Comparison of ENCODE assay signal across 31 cellular contexts in the genomic region with DNA sequence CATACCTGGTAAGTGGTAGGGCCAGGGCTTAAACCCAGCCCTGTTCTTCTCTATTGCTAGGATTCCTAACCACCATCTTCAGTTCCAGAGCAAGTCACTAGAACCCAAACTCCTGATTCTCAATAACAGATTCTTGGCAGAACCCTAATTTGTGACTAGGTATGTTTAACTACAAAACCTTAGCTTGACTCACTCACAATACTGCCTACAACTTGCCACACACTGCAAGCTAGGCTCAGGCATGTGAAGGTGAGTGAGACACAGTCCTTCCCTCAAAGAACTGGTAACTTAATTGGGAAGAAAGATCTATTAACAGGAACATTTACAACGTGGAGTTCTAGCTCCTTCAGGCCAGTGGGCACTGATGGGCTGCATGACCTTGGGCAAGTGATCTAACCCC.
"Had no signal": no experiment of that assay in that cellular context is flagged by ENCODE, and none has a peak within 500 bp of the region (broad histone marks: within the 10 kb centered on the region; RNA-seq: fewer than 3 reads in every experiment).

No MANE protein-coding gene starts in this region.

- H3K4me1 ChIP-seq: parathyroid adenoma, prostate gland, uterus had no signal

- H3K9me3 Mint-ChIP-seq: immature natural killer cell; mesothelial cell of epicardium; naive B cell; natural killer cell treated with Interleukin-12 subunit alpha and Interleukin-12 subunit beta and Interleukin-15 and Interleukin-18, amount 100 ng/mL, for 72 hours; neural crest cell; stimulated activated naive CD8-positive, alpha-beta T cell treated with anti-CD3 and anti-CD28 coated beads, Interleukin-15, amount 100 ng/mL, for 72 hours had no signal

- H3K4me1 Mint-ChIP-seq: immature natural killer cell; naive B cell; stimulated activated naive CD8-positive, alpha-beta T cell treated with anti-CD3 and anti-CD28 coated beads, Interleukin-15, amount 100 ng/mL, for 72 hours had no signal

- ATAC-seq: left lobe of liver; mucosa of descending colon; natural killer cell treated with Interleukin-12 subunit alpha and Interleukin-12 subunit beta and Interleukin-15 and Interleukin-18, amount 100 ng/mL, for 72 hours; sciatic nerve; stimulated activated naive CD8-positive, alpha-beta T cell treated with anti-CD3 and anti-CD28 coated beads, Interleukin-15, amount 100 ng/mL, for 72 hours; upper lobe of right lung had no signal

- H3K36me3 Mint-ChIP-seq: immature natural killer cell; mesothelial cell of epicardium; naive B cell; natural killer cell treated with Interleukin-12 subunit alpha and Interleukin-12 subunit beta and Interleukin-15 and Interleukin-18, amount 100 ng/mL, for 72 hours had no signal

- H3K79me2 ChIP-seq: parathyroid adenoma had no signal

- H3K4me3 ChIP-seq: dorsolateral prefrontal cortex, lung, mucosa of descending colon, prostate gland, right atrium auricular region, smooth muscle cell, suprapubic skin, transverse colon, upper lobe of right lung, uterus had no signal

- H3K9me3 ChIP-seq: mucosa of descending colon, neutrophil, prostate gland, right atrium auricular region, suprapubic skin, transverse colon, upper lobe of right lung, uterus had no signal

- H2AFZ ChIP-seq: parathyroid adenoma had no signal

- H3K9ac ChIP-seq: parathyroid adenoma had no signal

- H3K36me3 ChIP-seq: neutrophil, prostate gland, right atrium auricular region, suprapubic skin, transverse colon, upper lobe of right lung, uterus had no signal

- H3K27me3 ChIP-seq: dorsolateral prefrontal cortex, right atrium auricular region, suprapubic skin, transverse colon, upper lobe of right lung, uterus had no signal

- H3K27ac ChIP-seq: dorsolateral prefrontal cortex, neutrophil, parathyroid adenoma, prostate gland, right atrium auricular region, suprapubic skin, upper lobe of right lung had no signal

- FAIRE-seq: colon, kidney had no signal

- H3K4me2 ChIP-seq: smooth muscle cell had no signal

- H3K27ac Mint-ChIP-seq: immature natural killer cell; naive B cell; natural killer cell treated with Interleukin-12 subunit alpha and Interleukin-12 subunit beta and Interleukin-15 and Interleukin-18, amount 100 ng/mL, for 72 hours; stimulated activated naive CD8-positive, alpha-beta T cell treated with anti-CD3 and anti-CD28 coated beads, Interleukin-15, amount 100 ng/mL, for 72 hours had no signal

- H3K4me3 Mint-ChIP-seq: immature natural killer cell; mesothelial cell of epicardium; naive B cell; natural killer cell treated with Interleukin-12 subunit alpha and Interleukin-12 subunit beta and Interleukin-15 and Interleukin-18, amount 100 ng/mL, for 72 hours; neural crest cell; stimulated activated naive CD8-positive, alpha-beta T cell treated with anti-CD3 and anti-CD28 coated beads, Interleukin-15, amount 100 ng/mL, for 72 hours had no signal

- DNase-seq: dorsolateral prefrontal cortex; effector CD4-positive, alpha-beta T cell; foreskin melanocyte; hypothalamus; immature natural killer cell; kidney; mesenchymal stem cell; mucosa of descending colon; naive B cell; stimulated activated CD4-positive, alpha-beta T cell treated with anti-CD3 and anti-CD28 coated beads, Interleukin-12 subunit alpha, Interleukin-12 subunit beta, amount 100 ng/mL, for 4 hours; stimulated activated CD4-positive, alpha-beta T cell treated with anti-CD3 and anti-CD28 coated beads, Interleukin-1b, Interleukin-23, amount 100 ng/mL, for 48 hours; stimulated activated CD4-positive, alpha-beta T cell treated with anti-CD3 and anti-CD28 coated beads, Interleukin-4, amount 100 ng/mL, for 1 hour; stimulated activated CD8-positive, alpha-beta memory T cell treated with anti-CD3 and anti-CD28 coated beads, Interleukin-4, amount 100 ng/mL, for 48 hours; stimulated activated naive CD4-positive, alpha-beta T cell; stimulated activated naive CD8-positive, alpha-beta T cell treated with anti-CD3 and anti-CD28 coated beads, Interleukin-15, amount 100 ng/mL, for 72 hours; transverse colon; upper lobe of right lung; uterus had no signal
